Comparison of ENCODE assay signal across 19 cellular contexts in genomic region chr22:25362883-25363240, GRCh38.
DNase-seq lines count a peak whose midpoint lies in the region; ATAC-seq and TF ChIP-seq lines count a peak whose summit lies in the region.
"Had no signal": no experiment of that assay in that cellular context is flagged by ENCODE, and none has a peak within 500 bp of the region (broad histone marks: within the 10 kb centered on the region; RNA-seq: fewer than 3 reads in every experiment).

No MANE protein-coding gene starts in this region.

- peak overlapping the region; percentile 52 for H3K18ac ChIP-seq in neuronal stem cell (ENCODE audit: low read length)

- no peak overlapping the region for H3K4me3 Mint-ChIP-seq in CD14-positive monocyte
- H3K4me3 Mint-ChIP-seq: activated T-cell treated with anti-CD3 and anti-CD28 coated beads, Interleukin-2, amount 50 U/mL, for 4 hours; immature natural killer cell; mesothelial cell of epicardium had no signal

- H3K23ac ChIP-seq in neuronal stem cell (ENCODE audit: low read depth, low read length, poor library complexity): peak overlapping the region; percentile 85

- H3K9ac ChIP-seq in neuronal stem cell (ENCODE audit: low read depth, low read length, poor library complexity): no peak overlapping the region

- H3K4me2 ChIP-seq in neuronal stem cell (ENCODE audit: insufficient read depth, low read length, poor library complexity, severe bottlenecking): no peak overlapping the region

- no CpG with 5 or more reads among the region's 11 CpGs for WGBS in neuronal stem cell (ENCODE audit: extremely low coverage in 2 of 2, insufficient read length in 2 of 2, insufficient replicate concordance in 1 of 2), 2 donors

- H3K27ac ChIP-seq in RWPE1 (peak overlapping the region; percentile 5; the same call in 1 of the 2 replicates), neuronal stem cell (replicated peaks; ENCODE audit: low read length) (no peak overlapping the region)
- H3K27ac ChIP-seq: esophagus squamous epithelium, WERI-Rb-1 had no signal

- peaks cover 8% of the 10 kb centered on the region for H3K79me1 ChIP-seq in neuronal stem cell (ENCODE audit: low read depth, low read length)

- no peak overlapping the region for H2AFZ ChIP-seq in neuronal stem cell (ENCODE audit: low read length)

- H3K36me3 Mint-ChIP-seq in CD14-positive monocyte: peaks cover 37 to 52% of the 10 kb centered on the region in 2 donors
- H3K36me3 Mint-ChIP-seq: immature natural killer cell, mesothelial cell of epicardium, naive B cell had no signal

- CTCF ChIA-PET in RWPE1 (lab: Yijun Ruan, JAX): no interaction called here

- peaks cover 22% of the 10 kb centered on the region for H3K4me1 Mint-ChIP-seq in CD14-positive monocyte
- H3K4me1 Mint-ChIP-seq: mesothelial cell of epicardium had no signal

- H3K4me3 ChIP-seq in neuronal stem cell (ENCODE audit: low read length in 2 of 2): no peak overlapping the region
- H3K4me3 ChIP-seq: adrenal gland, esophagus squamous epithelium had no signal

- H3K27me3 Mint-ChIP-seq in CD14-positive monocyte (ENCODE audit: low read depth in 3 of 3): no peaks in the 10 kb centered on the region
- H3K27me3 Mint-ChIP-seq: naive B cell had no signal

- TF ChIP-seq CTCF in CD14-positive monocyte (IDR thresholded peaks at IDR 0.05): no peak
- no peak for TF ChIP-seq CTCF in RWPE1 (conservative IDR thresholded peaks at IDR 0.05; ENCODE audit: low read depth)

- H3K4ac ChIP-seq in neuronal stem cell (ENCODE audit: low read length): no peak overlapping the region

- no peak overlapping the region for H2BK12ac ChIP-seq in neuronal stem cell (ENCODE audit: low read length)

- H3K27me3 ChIP-seq in neuronal stem cell (ENCODE audit: control insufficient read depth in 3 of 3, insufficient read depth in 3 of 3, low read depth in 1 of 3, low read length in 3 of 3): no peaks in the 10 kb centered on the region
- H3K27me3 ChIP-seq: adrenal gland, esophagus squamous epithelium had no signal

- no peak overlapping the region for H3K27ac Mint-ChIP-seq in CD14-positive monocyte
- H3K27ac Mint-ChIP-seq: immature natural killer cell, mesothelial cell of epicardium, naive B cell had no signal

- peaks cover 0 to 1% (median 0%) of the 10 kb centered on the region in 7 donors for H3K9me3 Mint-ChIP-seq in CD14-positive monocyte
- H3K9me3 Mint-ChIP-seq: activated T-cell treated with anti-CD3 and anti-CD28 coated beads, Interleukin-2, amount 50 U/mL, for 4 hours; immature natural killer cell; mesothelial cell of epicardium; naive B cell had no signal

- H2BK120ac ChIP-seq in neuronal stem cell (ENCODE audit: low read depth, low read length): no peak overlapping the region

- no peak overlapping the region for H2AK5ac ChIP-seq in neuronal stem cell (ENCODE audit: low read depth, low read length)

- peak overlapping the region; percentile 76 for H4K8ac ChIP-seq in neuronal stem cell (ENCODE audit: low read depth, low read length)

- peaks cover 8% of the 10 kb centered on the region in 2 donors for H3K36me3 ChIP-seq in neuronal stem cell (replicated peaks in 1 of 2; ENCODE audit: control insufficient read depth in 2 of 2, insufficient read depth in 2 of 2, low read length in 2 of 2)

- DNase-seq in CD14-positive monocyte (ENCODE audit: low spot score) (peak; percentile 39), RWPE1 (ENCODE audit: low spot score) (no peak), cardiac septum (ENCODE audit: low spot score) (peak; percentile 71), neuronal stem cell (ENCODE audit: low spot score) (no peak), T-helper 1 cell (no peak), occipital lobe (lab: John Stamatoyannopoulos, UW) (no peak)
- DNase-seq: esophagus squamous epithelium, GF-D8, NCI-H1417 treated with DMSO at 0.1 percent for 48 hours, NCI-H2081 treated with DMSO at 0.1 percent for 48 hours had no signal

- no peaks in the 10 kb centered on the region for H3K9me3 ChIP-seq in neuronal stem cell (replicated peaks in 1 of 2; ENCODE audit: control insufficient read depth in 2 of 2, insufficient read depth in 1 of 2, low read depth in 1 of 2, low read length in 2 of 2)
- H3K9me3 ChIP-seq: adrenal gland, Caco-2, esophagus squamous epithelium had no signal

- H4K91ac ChIP-seq in neuronal stem cell (ENCODE audit: low read depth, low read length, poor library complexity): no peak overlapping the region

- POLR2A ChIA-PET in RWPE1 (lab: Yijun Ruan, JAX; ENCODE audit: low non-redundant PET): no interaction called here

- H3K14ac ChIP-seq in neuronal stem cell (ENCODE audit: low read length): peak overlapping the region; percentile 89

- H2BK15ac ChIP-seq in neuronal stem cell (ENCODE audit: low read length): no peak overlapping the region

- peaks cover 0 to 2% of the 10 kb centered on the region in 2 donors for H3K4me1 ChIP-seq in neuronal stem cell (ENCODE audit: control insufficient read depth in 2 of 2, insufficient read depth in 1 of 2, low read depth in 1 of 2, low read length in 2 of 2)
- H3K4me1 ChIP-seq: Caco-2 had no signal

- intact Hi-C loops in CD14-positive monocyte (cut with micrococcal nuclease) (loop anchor here in 1 of 2 donors (5.0 kb wide), 1 partner anchor 84 kb away; no protein-coding TSS in a partner anchor), cardiac septum (cut with DNase I) (loop anchor here (5.0 kb wide), 3 partner anchors 39 to 84 kb away; no protein-coding TSS in a partner anchor)

- no peak for ATAC-seq in GM18519 (IDR thresholded peaks at IDR 0.05; ENCODE audit: low FRiP score, unreplicated experiment)
- ATAC-seq in HG03520 (IDR thresholded peaks at IDR 0.05; ENCODE audit: unreplicated experiment): no peak

- peak overlapping the region; percentile 57 for H2BK5ac ChIP-seq in neuronal stem cell (ENCODE audit: low read length)

Comparison
In these comparisons a context has a peak if more than half of its experiments do, and no peak if none do; other contexts are left out.
1. DNase-seq: peak in CD14-positive monocyte (single experiment) and cardiac septum (single experiment); none in RWPE1 (single experiment), neuronal stem cell (single experiment), T-helper 1 cell (0 of 5) and occipital lobe (single experiment).